ENCODE assay signal across 21 cellular contexts in genomic region chr10:106978746-106979145, GRCh38.
"Had no signal": no experiment of that assay in that cellular context is flagged by ENCODE, and none has a peak within 500 bp of the region (broad histone marks: within the 10 kb centered on the region; RNA-seq: fewer than 3 reads in every experiment).

No MANE protein-coding gene starts in this region.

- H3K27ac ChIP-seq: gastrocnemius medialis, left ventricle myocardium inferior, psoas muscle, stomach, thoracic aorta, transverse colon had no signal

- ATAC-seq: esophagus mucosa, gastrocnemius medialis, psoas muscle, sciatic nerve had no signal

- DNase-seq: effector memory CD4-positive, alpha-beta T cell; gastrocnemius medialis; glutamatergic neuron; islet precursor cell; left ventricle myocardium inferior; mesenchymal stem cell; midbrain; naive B cell; psoas muscle; retina; stimulated activated CD4-positive, alpha-beta T cell treated with anti-CD3 and anti-CD28 coated beads, Interleukin-2, amount 100 ng/mL, for 24 hours; stimulated activated CD4-positive, alpha-beta T cell treated with anti-CD3 and anti-CD28 coated beads, Interleukin-4, amount 100 ng/mL, for 4 hours; stimulated activated naive CD4-positive, alpha-beta T cell; stomach; substantia nigra; transverse colon had no signal

- H3K27me3 ChIP-seq: gastrocnemius medialis, stomach, transverse colon had no signal

- FAIRE-seq: endometrium had no signal

- H3K4me1 ChIP-seq: gastrocnemius medialis, left ventricle myocardium inferior, psoas muscle had no signal

- H3K4me3 ChIP-seq: gastrocnemius medialis, left ventricle myocardium inferior, lung, psoas muscle, stomach, thoracic aorta, transverse colon had no signal

- H3K9me3 ChIP-seq: gastrocnemius medialis, left ventricle myocardium inferior, psoas muscle, stomach, thoracic aorta, transverse colon had no signal

- H3K36me3 ChIP-seq: gastrocnemius medialis, left ventricle myocardium inferior, stomach, thoracic aorta, transverse colon had no signal
